In the genomic region with DNA sequence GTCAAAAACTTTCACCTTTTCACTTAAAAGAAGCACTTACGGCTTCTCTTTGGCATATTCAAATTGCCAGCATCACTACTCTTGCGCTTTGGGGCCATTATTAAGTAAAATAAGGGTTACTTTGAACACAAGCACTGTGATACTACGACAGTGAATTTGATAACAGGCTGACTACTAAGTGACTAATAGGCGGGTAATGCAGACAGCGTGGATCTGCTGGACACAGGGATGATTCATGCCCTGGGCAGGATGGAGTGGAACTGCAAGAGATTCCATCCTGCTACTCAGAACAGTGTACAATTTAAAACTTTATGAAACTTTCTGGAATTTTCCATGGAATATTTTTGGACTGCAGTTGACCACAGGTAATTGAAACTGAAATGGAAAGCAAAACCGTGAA, we compare ENCODE assay signal across 12 cellular contexts. TPM values are rescaled to one million over a fixed set of nuclear protein-coding genes. Genes with fewer than 3 reads are reported as not detected.
DNase-seq lines count a peak whose midpoint lies in the region; ATAC-seq, FAIRE-seq and TF ChIP-seq lines count a peak whose summit lies in the region.
"Had no signal": no experiment of that assay in that cellular context is flagged by ENCODE, and none has a peak within 500 bp of the region (broad histone marks: within the 10 kb centered on the region; RNA-seq: fewer than 3 reads in every experiment).

No MANE protein-coding gene starts in this region.

- intact Hi-C loops in Calu3 (cut with micrococcal nuclease; ENCODE audit: unreplicated experiment) = no loop called here
- intact Hi-C loops in posterior vena cava (cut with DNase I) = no loop called here

- peak overlapping the region; percentile 72 for H3K27ac Mint-ChIP-seq in Calu3 (ENCODE audit: unreplicated experiment)
- H3K27ac Mint-ChIP-seq: activated T-helper 17 cell treated with anti-CD3 and anti-CD28 coated beads, Interleukin-2, amount 50 U/mL, for 72 hours; stimulated activated naive B cell treated with anti-CD40 and anti-IgM and Interleukin-4, amounts not matched to agents 10 μg/mL and 1 μg/mL and 100 μg/mL, for 72 hours had no signal

- DNase-seq in Calu3 (peak; percentile 72), RCC 7860 (ENCODE audit: low spot score) (peak; percentile 91), posterior vena cava (ENCODE audit: low spot score) (peak; percentile 83), GM10248 (ENCODE audit: extremely low spot score) (no peak), NCI-H526 (lab: John Stamatoyannopoulos, UW) (no peak)
- no peak for DNase-seq in central memory CD4-positive, alpha-beta T cell
- DNase-seq: glutamatergic neuron; NCI-H187; stimulated activated naive B cell treated with anti-CD40 and anti-IgM and Interleukin-4, amounts not matched to agents 10 μg/mL and 1 μg/mL and 100 μg/mL, for 72 hours had no signal

- CTCF ChIA-PET in Calu3 (lab: Charles Lee) (no interaction called here), GM10248 (lab: Yijun Ruan, JAX) (no interaction called here)

- ATAC-seq in esophagus mucosa = peak; percentile 85
- ATAC-seq in HG03342 (IDR thresholded peaks at IDR 0.05; ENCODE audit: unreplicated experiment) = no peak
- ATAC-seq: activated T-helper 17 cell treated with anti-CD3 and anti-CD28 coated beads, Interleukin-2, amount 50 U/mL, for 72 hours; stimulated activated naive B cell treated with anti-CD40 and anti-IgM and Interleukin-4, amounts not matched to agents 10 μg/mL and 1 μg/mL and 100 μg/mL, for 72 hours had no signal

- H3K36me3 Mint-ChIP-seq in Calu3 (ENCODE audit: insufficient read depth, unreplicated experiment) = no peaks in the 10 kb centered on the region

- H3K27me3 Mint-ChIP-seq in Calu3 (ENCODE audit: unreplicated experiment) = no peaks in the 10 kb centered on the region
- H3K27me3 Mint-ChIP-seq: activated T-helper 17 cell treated with anti-CD3 and anti-CD28 coated beads, Interleukin-2, amount 50 U/mL, for 72 hours; stimulated activated naive B cell treated with anti-CD40 and anti-IgM and Interleukin-4, amounts not matched to agents 10 μg/mL and 1 μg/mL and 100 μg/mL, for 72 hours had no signal

- TF ChIP-seq CTCF in Calu3 (IDR thresholded peaks at IDR 0.05; ENCODE audit: unreplicated experiment) (no peak), GM10248 (IDR thresholded peaks at IDR 0.05; ENCODE audit: control extremely low read depth, extremely low read depth, low read depth, missing control alignments) (no peak)

- no TSS peak for BruUV-seq in Calu3 (replicated peaks; lab: Mats Ljungman, UMichigan)

- FAIRE-seq in RCC 7860 (lab: Jason Lieb, UNC) = peak; percentile 97

- POLR2A ChIA-PET in GM10248 (lab: Yijun Ruan, JAX) = no interaction called here

- H3K9me3 Mint-ChIP-seq in Calu3 (ENCODE audit: low read depth, unreplicated experiment) = peaks cover 3% of the 10 kb centered on the region
- H3K9me3 Mint-ChIP-seq: activated T-helper 17 cell treated with anti-CD3 and anti-CD28 coated beads, Interleukin-2, amount 50 U/mL, for 72 hours; stimulated activated naive B cell treated with anti-CD40 and anti-IgM and Interleukin-4, amounts not matched to agents 10 μg/mL and 1 μg/mL and 100 μg/mL, for 72 hours had no signal

- H3K4me3 Mint-ChIP-seq in Calu3 (ENCODE audit: low read depth, unreplicated experiment) = no peak overlapping the region
- H3K4me3 Mint-ChIP-seq: activated T-helper 17 cell treated with anti-CD3 and anti-CD28 coated beads, Interleukin-2, amount 50 U/mL, for 72 hours; stimulated activated naive B cell treated with anti-CD40 and anti-IgM and Interleukin-4, amounts not matched to agents 10 μg/mL and 1 μg/mL and 100 μg/mL, for 72 hours had no signal

- peaks cover 20% of the 10 kb centered on the region for H3K4me1 Mint-ChIP-seq in Calu3 (ENCODE audit: low read depth, unreplicated experiment)
- H3K4me1 Mint-ChIP-seq: activated T-helper 17 cell treated with anti-CD3 and anti-CD28 coated beads, Interleukin-2, amount 50 U/mL, for 72 hours; stimulated activated naive B cell treated with anti-CD40 and anti-IgM and Interleukin-4, amounts not matched to agents 10 μg/mL and 1 μg/mL and 100 μg/mL, for 72 hours had no signal

RNA-seq across cellular contexts. Expression of a gene that starts 45.9 kb away (rescaled TPM):
- total RNA-seq in Calu3 (2022) (34.9 and 38.9 TPM in 2 replicates), esophagus mucosa (12.5 TPM), posterior vena cava (1 to 10 TPM; 7.7 to 8.9 TPM)

RNA-seq across cellular contexts. Expression of a gene that starts 57.3 kb away (rescaled TPM):
- total RNA-seq in Calu3 (2022) (353 and 392 TPM in 2 replicates), esophagus mucosa (13.0 TPM), posterior vena cava (10 to 100 TPM; 20.7 to 50.3 TPM)

Comparison
In these comparisons a context has a peak if more than half of its experiments do, and no peak if none do; other contexts are left out.
1. DNase-seq: peak in Calu3 (single experiment), RCC 7860 (single experiment) and posterior vena cava (single experiment); none in GM10248 (single experiment), NCI-H526 (0 of 2) and central memory CD4-positive, alpha-beta T cell (single experiment).